11 cellular contexts compared by ENCODE assay signal in the genomic region with DNA sequence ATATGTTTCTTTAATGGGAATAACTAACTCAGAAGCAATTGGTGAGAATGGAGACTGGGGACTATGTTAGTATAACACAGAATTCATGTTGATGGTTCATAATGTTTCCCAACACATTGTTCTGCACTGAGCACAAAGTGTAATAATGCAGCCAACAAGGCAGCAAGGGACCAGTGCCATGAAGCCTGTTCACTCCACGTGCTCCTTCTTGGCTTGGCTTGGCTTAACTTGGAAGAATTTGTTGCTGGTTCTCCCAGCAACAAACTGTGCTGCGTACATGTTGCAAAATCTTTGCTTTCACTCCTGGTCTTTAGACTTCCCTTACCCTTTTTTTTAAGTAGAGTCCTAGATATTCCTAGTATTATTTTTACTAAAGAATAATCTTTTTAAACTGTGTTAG.
DNase-seq lines count a peak whose midpoint lies in the region; ATAC-seq and TF ChIP-seq lines count a peak whose summit lies in the region.
"Had no signal": no experiment of that assay in that cellular context is flagged by ENCODE, and none has a peak within 500 bp of the region (broad histone marks: within the 10 kb centered on the region; RNA-seq: fewer than 3 reads in every experiment).

No MANE protein-coding gene starts in this region.

- TF ChIP-seq POLR2A in tibial nerve (IDR thresholded peaks at IDR 0.05) = no peak

- peak; percentile 85 for DNase-seq in amniotic epithelial cell (ENCODE audit: low read depth)
- DNase-seq in globus pallidus (ENCODE audit: low spot score) = peak; percentile 39
- peak; percentile 62 to 89 for DNase-seq in tibial nerve (ENCODE audit: low spot score in 2 of 2)
- no peak for DNase-seq in NCI-H1105 treated with DMSO at 0.1 percent for 48 hours (lab: John Stamatoyannopoulos, UW)
- no peak for DNase-seq in activated gamma-delta T cell treated with Interleukin-2 at 50 U/mL for 16 hours
- DNase-seq in H7 = no peak
- DNase-seq: activated CD4-positive, alpha-beta T cell treated with anti-CD3 and anti-CD28 coated beads, Interleukin-2, amount 10 ng/mL, durations not matched to agents 24 days and 14 days; activated naive CD4-positive, alpha-beta T cell treated with Interleukin-2 at 50 U/mL for 16 hours; NCI-H1694 had no signal

- H3K27ac ChIP-seq in muscle layer of duodenum (ENCODE audit: low read length) = peak overlapping the region; percentile 35
- H3K27ac ChIP-seq in tibial nerve = peak overlapping the region; percentile 28 to 76 (median 57)

- H3K4me3 ChIP-seq in muscle layer of duodenum (ENCODE audit: low read depth in 1 of 2, low read length in 2 of 2) = no peak overlapping the region
- H3K4me3 ChIP-seq in tibial nerve = no peak overlapping the region
- no peak overlapping the region for H3K4me3 ChIP-seq in H7 (ENCODE audit: insufficient read depth, low read depth, low read length)

- TF ChIP-seq EP300 in tibial nerve (IDR thresholded peaks at IDR 0.05) = peak; percentile 57 to 94

- TF ChIP-seq CTCF in tibial nerve (IDR thresholded peaks at IDR 0.05) = no peak

- H3K4me1 ChIP-seq in muscle layer of duodenum (ENCODE audit: control insufficient read depth in 1 of 2, insufficient read depth in 2 of 2, low read length in 2 of 2) (peaks cover 0 to 25% of the 10 kb centered on the region in 2 donors), tibial nerve (peaks cover 0 to 9% (median 3%) of the 10 kb centered on the region in 4 donors)

- no peaks in the 10 kb centered on the region for H3K9me3 ChIP-seq in muscle layer of duodenum (ENCODE audit: control insufficient read depth in 1 of 2, low read length in 2 of 2)
- H3K9me3 ChIP-seq in tibial nerve = no peaks in the 10 kb centered on the region

- ATAC-seq in HG03097 (IDR thresholded peaks at IDR 0.05; ENCODE audit: low FRiP score, unreplicated experiment) = no peak

- WGBS in tibial nerve, 2 donors = 35 to 41% methylated on average over 2 of the region's 2 CpGs

- no peaks in the 10 kb centered on the region for H3K27me3 ChIP-seq in muscle layer of duodenum (ENCODE audit: low read depth, low read length)
- no peaks in the 10 kb centered on the region for H3K27me3 ChIP-seq in tibial nerve
- no peaks in the 10 kb centered on the region for H3K27me3 ChIP-seq in H7 (ENCODE audit: control insufficient read depth, insufficient read depth, low read length)

- H3K36me3 ChIP-seq in muscle layer of duodenum (ENCODE audit: control insufficient read depth in 1 of 2, insufficient read depth in 2 of 2, low read length in 2 of 2) = peaks cover 0 to 5% of the 10 kb centered on the region in 2 donors
- no peaks in the 10 kb centered on the region for H3K36me3 ChIP-seq in tibial nerve
- no peaks in the 10 kb centered on the region for H3K36me3 ChIP-seq in H7 (replicated peaks; ENCODE audit: control insufficient read depth, insufficient read depth, low read length)

Comparison
In these comparisons a context has a peak if more than half of its experiments do, and no peak if none do; other contexts are left out.
1. DNase-seq: peak in amniotic epithelial cell (single experiment), globus pallidus (single experiment) and tibial nerve (2 of 2); none in NCI-H1105 treated with DMSO at 0.1 percent for 48 hours (single experiment), activated gamma-delta T cell treated with Interleukin-2 at 50 U/mL for 16 hours (single experiment) and H7 (single experiment).